ENCODE assay signal across 9 cellular contexts in the genomic region with DNA sequence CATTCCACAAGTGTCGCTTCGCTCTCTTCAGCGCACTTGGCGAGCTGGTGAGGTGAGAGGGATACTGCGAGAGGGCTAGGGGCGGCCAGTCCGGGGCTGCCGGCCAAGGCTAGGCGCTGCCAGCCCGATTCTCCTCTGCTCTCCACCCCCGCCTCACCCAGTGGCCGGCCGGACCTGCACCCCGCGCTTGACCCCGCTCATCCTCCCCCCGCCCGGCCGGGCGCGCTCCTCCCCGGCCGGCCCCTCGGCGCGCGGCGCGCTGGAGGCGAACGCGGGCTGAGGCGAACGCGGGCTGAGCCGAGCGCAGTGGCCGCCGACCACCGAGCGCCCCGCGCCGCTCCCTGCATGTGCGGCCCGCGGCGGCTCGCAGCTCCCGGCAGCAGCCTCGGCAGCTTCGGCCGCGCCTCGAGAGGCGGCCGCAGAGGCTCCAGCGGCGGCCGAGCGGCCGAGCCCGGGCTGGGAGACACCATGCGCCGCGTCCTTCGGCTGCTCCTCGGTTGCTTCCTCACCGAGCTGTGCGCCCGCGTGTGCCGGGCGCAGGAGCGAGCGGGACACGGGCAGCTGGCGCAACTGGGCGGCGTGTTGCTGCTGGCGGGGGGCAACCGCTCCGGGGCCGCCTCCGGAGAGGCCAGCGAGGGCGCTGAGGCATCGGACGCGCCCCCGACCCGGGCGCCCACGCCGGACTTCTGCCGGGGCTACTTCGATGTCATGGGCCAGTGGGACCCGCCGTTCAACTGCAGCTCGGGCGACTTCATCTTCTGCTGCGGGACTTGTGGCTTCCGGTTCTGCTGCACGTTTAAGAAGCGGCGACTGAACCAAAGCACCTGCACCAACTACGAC. TPM values are rescaled to one million over a fixed set of nuclear protein-coding genes. Genes with fewer than 3 reads are reported as not detected.
DNase-seq lines count a peak whose midpoint lies in the region; ATAC-seq, FAIRE-seq and TF ChIP-seq lines count a peak whose summit lies in the region.
"Had no signal": no experiment of that assay in that cellular context is flagged by ENCODE, and none has a peak within 500 bp of the region (broad histone marks: within the 10 kb centered on the region; RNA-seq: fewer than 3 reads in every experiment).

A gene (plus strand): TSS at position 2 of the 840 bp plus-strand sequence.

- H3K36me3 ChIP-seq in astrocyte (ENCODE audit: insufficient read depth, low read length) (no peaks in the 10 kb centered on the region), testis (ENCODE audit: low read depth, missing control alignments) (no peaks in the 10 kb centered on the region)

- TF ChIP-seq POLR2A in testis (IDR thresholded peaks at IDR 0.05): no peak

- no peaks in the 10 kb centered on the region for H3K36me3 Mint-ChIP-seq in activated T-cell treated with anti-CD3 and anti-CD28 coated beads, Interleukin-2, amount 50 U/mL, for 72 hours (ENCODE audit: insufficient read depth in 2 of 2)
- H3K36me3 Mint-ChIP-seq in astrocyte (ENCODE audit: low read depth, unreplicated experiment): no peaks in the 10 kb centered on the region
- H3K36me3 Mint-ChIP-seq: CD4-positive, CD25-positive, alpha-beta regulatory T cell had no signal

- no peak for DNase-seq in activated T-cell treated with anti-CD3 and anti-CD28 coated beads, Interleukin-2, amount 50 U/mL, for 72 hours
- DNase-seq in activated T-cell treated with anti-CD3 and anti-CD28 coated beads for 4 hours: no peak
- DNase-seq in astrocyte (ENCODE audit: low read depth): no peak
- DNase-seq in left lobe of liver (ENCODE audit: low spot score): no peak
- no peak for DNase-seq in testis
- DNase-seq in NK-92 treated with Interleukin-12 subunit alpha and Interleukin-12 subunit beta, amount 100 ng/mL, for 24 hours (lab: John Stamatoyannopoulos, UW): no peak
- DNase-seq in HEK293T (ENCODE audit: extremely low spot score): no peak

- FAIRE-seq in astrocyte (lab: Jason Lieb, UNC): no peak

- H3K27ac Mint-ChIP-seq in activated T-cell treated with anti-CD3 and anti-CD28 coated beads, Interleukin-2, amount 50 U/mL, for 72 hours: no peak within 1 kb of the TSS
- H3K27ac Mint-ChIP-seq in astrocyte (ENCODE audit: unreplicated experiment): no peak within 1 kb of the TSS
- H3K27ac Mint-ChIP-seq: CD4-positive, CD25-positive, alpha-beta regulatory T cell had no signal

- H3K27me3 ChIP-seq in astrocyte (ENCODE audit: insufficient read depth, low read length) (peaks cover 52% of the 10 kb centered on the region), testis (no peaks in the 10 kb centered on the region)

- peak within 1 kb of the TSS; percentile 23 for H3K4me3 ChIP-seq in astrocyte (ENCODE audit: insufficient read depth, low read depth, low read length)
- H3K4me3 ChIP-seq in testis: peak within 1 kb of the TSS; percentile 20 to 26

- 0 to 2% methylated on average over 13 to 78 of the region's 107 CpGs for WGBS in testis, 2 donors

- peaks cover 69% of the 10 kb centered on the region for H3K27me3 Mint-ChIP-seq in activated T-cell treated with anti-CD3 and anti-CD28 coated beads, Interleukin-2, amount 50 U/mL, for 72 hours (ENCODE audit: low read depth)
- no peaks in the 10 kb centered on the region for H3K27me3 Mint-ChIP-seq in astrocyte (ENCODE audit: low read depth, unreplicated experiment)

- no peak within 1 kb of the TSS for H3K9ac ChIP-seq in astrocyte (ENCODE audit: low read length)

- no peaks in the 10 kb centered on the region for H3K79me2 ChIP-seq in astrocyte (ENCODE audit: insufficient read depth, low read length)

- H3K27ac ChIP-seq in astrocyte (ENCODE audit: low read depth, low read length) (no peak within 1 kb of the TSS), testis (no peak within 1 kb of the TSS)

- ATAC-seq in activated T-cell treated with anti-CD3 and anti-CD28 coated beads, Interleukin-2, amount 50 U/mL, for 72 hours (replicated peaks in 1 of 2): peak in 1 of 2 donors; percentile 22
- ATAC-seq in left lobe of liver: peak; percentile 48
- no peak for ATAC-seq in GM18520 (IDR thresholded peaks at IDR 0.05; ENCODE audit: unreplicated experiment)

- peak within 1 kb of the TSS; percentile 69 for H3K4me2 ChIP-seq in astrocyte (ENCODE audit: low read length)

- no peaks in the 10 kb centered on the region for H3K4me1 Mint-ChIP-seq in activated T-cell treated with anti-CD3 and anti-CD28 coated beads, Interleukin-2, amount 50 U/mL, for 72 hours (ENCODE audit: low read depth)
- peaks cover 16% of the 10 kb centered on the region for H3K4me1 Mint-ChIP-seq in astrocyte (ENCODE audit: low read depth, unreplicated experiment)

- CTCF ChIA-PET in HEK293T (lab: Yijun Ruan, JAX): no interaction called here

- intact Hi-C loops in testis (cut with DNase I; ENCODE audit: low total_unique reads): no loop called here

- H2AFZ ChIP-seq in astrocyte (ENCODE audit: low read depth, low read length): no peak within 1 kb of the TSS

- H3K9me3 Mint-ChIP-seq in activated T-cell treated with anti-CD3 and anti-CD28 coated beads, Interleukin-2, amount 50 U/mL, for 72 hours: no peaks in the 10 kb centered on the region
- H3K9me3 Mint-ChIP-seq in astrocyte (ENCODE audit: unreplicated experiment): no peaks in the 10 kb centered on the region

- H3K9me3 ChIP-seq in astrocyte (ENCODE audit: insufficient read depth, low read depth, low read length): no peaks in the 10 kb centered on the region
- no peaks in the 10 kb centered on the region for H3K9me3 ChIP-seq in testis

- no peaks in the 10 kb centered on the region for H4K20me1 ChIP-seq in astrocyte (ENCODE audit: insufficient read depth, low read length)

- H3K4me3 Mint-ChIP-seq in activated T-cell treated with anti-CD3 and anti-CD28 coated beads, Interleukin-2, amount 50 U/mL, for 72 hours: peak within 1 kb of the TSS; percentile 55 to 70
- H3K4me3 Mint-ChIP-seq in astrocyte (ENCODE audit: unreplicated experiment): peak within 1 kb of the TSS; percentile 96

- peaks cover 4% of the 10 kb centered on the region for H3K4me1 ChIP-seq in astrocyte (ENCODE audit: insufficient read depth, low read length)
- H3K4me1 ChIP-seq in testis: peaks cover 15% of the 10 kb centered on the region

- POLR2A ChIA-PET in HEK293T (lab: Yijun Ruan, JAX): no interaction called here

- no peak for TF ChIP-seq CTCF in astrocyte (IDR thresholded peaks at IDR 0.05; ENCODE audit: insufficient read depth, low read depth, low read length)
- no peak for TF ChIP-seq CTCF in testis (IDR thresholded peaks at IDR 0.05)

TF ChIP-seq in HEK293T, 16 proteins besides CTCF, POLR2A, EP300 and RAD21:
- no peak for TF ChIP-seq FOXA1 (IDR thresholded peaks at IDR 0.05)
- TF ChIP-seq ELF4 (IDR thresholded peaks at IDR 0.05): no peak
- TF ChIP-seq, protein P1, sequence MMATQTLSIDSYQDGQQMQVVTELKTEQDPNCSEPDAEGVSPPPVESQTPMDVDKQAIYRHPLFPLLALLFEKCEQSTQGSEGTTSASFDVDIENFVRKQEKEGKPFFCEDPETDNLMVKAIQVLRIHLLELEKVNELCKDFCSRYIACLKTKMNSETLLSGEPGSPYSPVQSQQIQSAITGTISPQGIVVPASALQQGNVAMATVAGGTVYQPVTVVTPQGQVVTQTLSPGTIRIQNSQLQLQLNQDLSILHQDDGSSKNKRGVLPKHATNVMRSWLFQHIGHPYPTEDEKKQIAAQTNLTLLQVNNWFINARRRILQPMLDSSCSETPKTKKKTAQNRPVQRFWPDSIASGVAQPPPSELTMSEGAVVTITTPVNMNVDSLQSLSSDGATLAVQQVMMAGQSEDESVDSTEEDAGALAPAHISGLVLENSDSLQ (IDR thresholded peaks at IDR 0.05): no peak
- no peak for TF ChIP-seq FOXM1 (IDR thresholded peaks at IDR 0.05; ENCODE audit: borderline replicate concordance)
- TF ChIP-seq L3MBTL2 (conservative IDR thresholded peaks at IDR 0.05): no peak
- TF ChIP-seq BHLHE40 (IDR thresholded peaks at IDR 0.05; ENCODE audit: borderline replicate concordance): no peak

RNA-seq across cellular contexts. Expression of the gene that starts here (rescaled TPM):
- total RNA-seq in activated T-cell treated with anti-CD3 and anti-CD28 coated beads, Interleukin-2, amount 50 U/mL, for 72 hours: under 1 TPM in 1 of 2 donors, not detected in 1; 0.14 TPM
- total RNA-seq in astrocyte (51.2 and 73.0 TPM in 2 replicates), left lobe of liver (0.05 TPM), testis (1 to 10 TPM in 1 of 2 donors, under 1 TPM in 1; 0.68 to 1.0 TPM)
- polyA plus RNA-seq in testis (ENCODE audit: insufficient read depth, low read depth, low replicate concordance): 0.46 TPM
- total RNA-seq: CD4-positive, CD25-positive, alpha-beta regulatory T cell had no signal
- polyA plus RNA-seq: CD4-positive, CD25-positive, alpha-beta regulatory T cell had no signal

Comparison
In these comparisons a context has a peak if more than half of its experiments do, and no peak if none do; other contexts are left out.
1. RNA of the gene that starts here (total RNA-seq): 51.2 to 73.0 TPM in astrocyte; 0.68 to 1.0 TPM in testis, 0.14 TPM in activated T-cell treated with anti-CD3 and anti-CD28 coated beads, Interleukin-2, amount 50 U/mL, for 72 hours and 0.05 TPM in left lobe of liver (single experiment); every median in the first group is over 10 times any median in the second.
2. Peak in ATAC-seq in left lobe of liver; RNA of the gene not detected or under 1 TPM.